Comparison of ENCODE assay signal across 23 cellular contexts in the genomic region with DNA sequence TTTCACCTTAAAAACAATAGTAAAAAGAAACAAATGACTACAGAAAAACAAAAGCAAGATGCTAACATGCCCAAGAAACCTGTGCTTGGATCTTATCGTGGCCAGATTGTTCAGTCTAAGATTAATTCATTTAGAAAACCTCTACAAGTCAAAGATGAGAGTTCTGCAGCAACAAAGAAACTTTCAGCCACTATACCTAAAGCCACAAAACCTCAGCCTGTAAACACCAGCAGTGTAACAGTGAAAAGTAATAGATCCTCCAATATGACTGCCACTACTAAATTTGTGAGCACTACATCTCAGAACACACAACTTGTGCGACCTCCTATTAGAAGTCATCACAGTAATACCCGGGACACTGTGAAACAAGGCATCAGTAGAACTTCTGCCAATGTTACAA. TPM values are rescaled to one million over a fixed set of nuclear protein-coding genes. Genes with fewer than 3 reads are reported as not detected.
A peak's percentile ranks its signal among the peaks of the same experiment; 100 is the strongest.
DNase-seq lines count a peak whose midpoint lies in the region; ATAC-seq and TF ChIP-seq lines count a peak whose summit lies in the region.
"Had no signal": no experiment of that assay in that cellular context is flagged by ENCODE, and none has a peak within 500 bp of the region (broad histone marks: within the 10 kb centered on the region; RNA-seq: fewer than 3 reads in every experiment).

No MANE protein-coding gene starts in this region.

- H3K79me2 ChIP-seq in KMS-11 (ENCODE audit: insufficient read depth, low read depth) = peaks cover 83% of the 10 kb centered on the region

- H3K27ac Mint-ChIP-seq in CD4-positive, alpha-beta memory T cell = peak overlapping the region in 6 of 7 donors; percentile 15 to 75 (median 52)
- H3K27ac Mint-ChIP-seq in activated T-helper 17 cell treated with anti-CD3 and anti-CD28 coated beads, Interleukin-2, amount 50 U/mL, for 72 hours = peak overlapping the region; percentile 28
- H3K27ac Mint-ChIP-seq: natural killer cell; stimulated activated naive CD8-positive, alpha-beta T cell treated with anti-CD3 and anti-CD28 coated beads, Interleukin-15, Interleukin-2, amounts not matched to agents 100 ng/mL and 50 ng/mL, for 24 hours; WTC11 had no signal

- H3K9ac ChIP-seq in BLaER1 = no peak overlapping the region
- H3K9ac ChIP-seq in KMS-11 = no peak overlapping the region

- peak overlapping the region in 3 of 8 donors; percentile 7 to 48 (median 35) for H3K4me3 Mint-ChIP-seq in CD4-positive, alpha-beta memory T cell
- peak overlapping the region; percentile 31 for H3K4me3 Mint-ChIP-seq in activated T-helper 17 cell treated with anti-CD3 and anti-CD28 coated beads, Interleukin-2, amount 50 U/mL, for 72 hours
- H3K4me3 Mint-ChIP-seq: natural killer cell; stimulated activated naive CD8-positive, alpha-beta T cell treated with anti-CD3 and anti-CD28 coated beads, Interleukin-15, Interleukin-2, amounts not matched to agents 100 ng/mL and 50 ng/mL, for 24 hours; WTC11 had no signal

- H3K36me3 Mint-ChIP-seq in CD4-positive, alpha-beta memory T cell = peaks cover 39 to 40% of the 10 kb centered on the region in 2 donors
- H3K36me3 Mint-ChIP-seq in activated T-helper 17 cell treated with anti-CD3 and anti-CD28 coated beads, Interleukin-2, amount 50 U/mL, for 72 hours (ENCODE audit: low read depth) = peaks cover 96% of the 10 kb centered on the region
- H3K36me3 Mint-ChIP-seq: natural killer cell had no signal

- POLR2A ChIA-PET in CD4-positive, alpha-beta memory T cell (lab: Charles Lee; ENCODE audit: partially characterized antibody) = interaction anchor here (0.8 kb wide), 1 partner anchor 10 kb away, joined by 3 read pairs; no protein-coding TSS in a partner anchor

- no peaks in the 10 kb centered on the region for H3K27me3 Mint-ChIP-seq in CD4-positive, alpha-beta memory T cell
- H3K27me3 Mint-ChIP-seq in activated T-helper 17 cell treated with anti-CD3 and anti-CD28 coated beads, Interleukin-2, amount 50 U/mL, for 72 hours = no peaks in the 10 kb centered on the region
- H3K27me3 Mint-ChIP-seq: stimulated activated naive CD8-positive, alpha-beta T cell treated with anti-CD3 and anti-CD28 coated beads, Interleukin-15, Interleukin-2, amounts not matched to agents 100 ng/mL and 50 ng/mL, for 24 hours had no signal

- H3K4me1 Mint-ChIP-seq in CD4-positive, alpha-beta memory T cell = peaks cover 24 to 40% (median 26%) of the 10 kb centered on the region in 4 donors
- H3K4me1 Mint-ChIP-seq in activated T-helper 17 cell treated with anti-CD3 and anti-CD28 coated beads, Interleukin-2, amount 50 U/mL, for 72 hours = peaks cover 17% of the 10 kb centered on the region

- no peak for TF ChIP-seq CTCF in KMS-11 (conservative IDR thresholded peaks at IDR 0.05; ENCODE audit: low read depth, low read length)

- CTCF ChIA-PET in CD4-positive, alpha-beta memory T cell (lab: Charles Lee; ENCODE audit: partially characterized antibody) = interaction anchor here (2.1 kb wide), 1 partner anchor 11 kb away, joined by 11 read pairs; a partner anchor contains a TSS

- no peaks in the 10 kb centered on the region for H3K9me3 Mint-ChIP-seq in CD4-positive, alpha-beta memory T cell
- H3K9me3 Mint-ChIP-seq in activated T-helper 17 cell treated with anti-CD3 and anti-CD28 coated beads, Interleukin-2, amount 50 U/mL, for 72 hours = no peaks in the 10 kb centered on the region
- H3K9me3 Mint-ChIP-seq: natural killer cell; stimulated activated naive CD8-positive, alpha-beta T cell treated with anti-CD3 and anti-CD28 coated beads, Interleukin-15, Interleukin-2, amounts not matched to agents 100 ng/mL and 50 ng/mL, for 24 hours; WTC11 had no signal

- intact Hi-C loops in CD4-positive, alpha-beta memory T cell (cut with micrococcal nuclease) = no loop called here

- H2AFZ ChIP-seq in KMS-11 (ENCODE audit: low read depth) = no peak overlapping the region

- ATAC-seq in activated T-helper 17 cell treated with anti-CD3 and anti-CD28 coated beads, Interleukin-2, amount 50 U/mL, for 72 hours (replicated peaks) = peak; percentile 74
- ATAC-seq in HG03280 (IDR thresholded peaks at IDR 0.05; ENCODE audit: unreplicated experiment) = no peak
- ATAC-seq in GM19023 (IDR thresholded peaks at IDR 0.05; ENCODE audit: unreplicated experiment) = no peak
- ATAC-seq: gastrocnemius medialis, natural killer cell, WTC11 had no signal

- H3K4me2 ChIP-seq in BLaER1 (peak overlapping the region; percentile 46), KMS-11 (peak overlapping the region; percentile 57)

- H3K27me3 ChIP-seq in BLaER1 = no peaks in the 10 kb centered on the region
- no peaks in the 10 kb centered on the region for H3K27me3 ChIP-seq in CD4-positive, alpha-beta memory T cell (ENCODE audit: insufficient read depth, low read length)
- H3K27me3 ChIP-seq in KMS-11 (ENCODE audit: insufficient read depth, low read depth) = no peaks in the 10 kb centered on the region
- H3K27me3 ChIP-seq: gastrocnemius medialis, SJCRH30, transverse colon had no signal

- H3K36me3 ChIP-seq in BLaER1 (peaks cover 89% of the 10 kb centered on the region), KMS-11 (ENCODE audit: insufficient read depth) (peaks cover 14% of the 10 kb centered on the region; the same call in 1 of the 2 replicates)
- peaks cover 4% of the 10 kb centered on the region for H3K36me3 ChIP-seq in CD4-positive, alpha-beta memory T cell (ENCODE audit: insufficient read depth, low read length)

- H4K20me1 ChIP-seq in BLaER1 (peaks cover 61% of the 10 kb centered on the region), KMS-11 (ENCODE audit: insufficient read depth) (no peaks in the 10 kb centered on the region)

- H3K4me3 ChIP-seq in BLaER1 = no peak overlapping the region
- no peak overlapping the region for H3K4me3 ChIP-seq in CD4-positive, alpha-beta memory T cell (ENCODE audit: low read length in 2 of 2)
- no peak overlapping the region for H3K4me3 ChIP-seq in KMS-11 (IDR thresholded peaks at IDR 0.05; ENCODE audit: insufficient read depth, low read depth, low read length)
- H3K4me3 ChIP-seq: gastrocnemius medialis, SJCRH30, transverse colon had no signal

- H3K4me1 ChIP-seq in BLaER1 (peaks cover 58% of the 10 kb centered on the region), KMS-11 (ENCODE audit: low read depth, poor library complexity, severe bottlenecking) (peaks cover 69% of the 10 kb centered on the region)
- peaks cover 45% of the 10 kb centered on the region for H3K4me1 ChIP-seq in CD4-positive, alpha-beta memory T cell (ENCODE audit: insufficient read depth, low read length)

- no peak for DNase-seq in CD4-positive, alpha-beta memory T cell
- no peak for DNase-seq in inferior parietal cortex (ENCODE audit: extremely low spot score)
- DNase-seq: activated gamma-delta T cell treated with Interleukin-2 at 50 U/mL for 16 hours; central memory CD4-positive, alpha-beta T cell; DMS 273 treated with DMSO at 0.1 percent for 48 hours; gastrocnemius medialis; GDM1; kidney glomerular epithelial cell; mesendoderm; natural killer cell; NCI-H1417; NCI-H526; OCI-M1; SJCRH30; stimulated activated CD4-positive, alpha-beta T cell treated with anti-CD3 and anti-CD28 coated beads, Interleukin-1b, Interleukin-23, amount 100 ng/mL, for 48 hours; transverse colon had no signal

- H3K27ac ChIP-seq in BLaER1 (no peak overlapping the region), KMS-11 (peak overlapping the region; percentile 19; the same call in 1 of the 2 replicates)
- H3K27ac ChIP-seq in CD4-positive, alpha-beta memory T cell (ENCODE audit: low read depth, low read length) = no peak overlapping the region
- H3K27ac ChIP-seq: gastrocnemius medialis, SJCRH30, transverse colon had no signal

- H3K9me3 ChIP-seq in BLaER1 = no peaks in the 10 kb centered on the region
- no peaks in the 10 kb centered on the region for H3K9me3 ChIP-seq in CD4-positive, alpha-beta memory T cell (ENCODE audit: control insufficient read depth in 1 of 2, low read length in 2 of 2)
- H3K9me3 ChIP-seq: gastrocnemius medialis, SJCRH30, transverse colon had no signal

RNA-seq across cellular contexts. Expression of a gene that starts 6.0 kb away (rescaled TPM):
- total RNA-seq in CD4-positive, alpha-beta memory T cell = 10 to 100 TPM; 16.5 to 18.2 TPM
- 10 to 100 TPM; 13.1 to 17.3 TPM for polyA plus RNA-seq in CD4-positive, alpha-beta memory T cell
- total RNA-seq in activated T-helper 17 cell treated with anti-CD3 and anti-CD28 coated beads, Interleukin-2, amount 50 U/mL, for 72 hours = 10 to 100 TPM; 61.0 to 79.7 TPM

RNA-seq across cellular contexts. Expression of a gene that starts 10.8 kb away (rescaled TPM):
- 10 to 100 TPM; 59.9 to 64.5 TPM for total RNA-seq in CD4-positive, alpha-beta memory T cell
- 10 to 100 TPM; 44.1 to 45.8 TPM for polyA plus RNA-seq in CD4-positive, alpha-beta memory T cell
- 10 to 100 TPM; 24.0 to 37.6 TPM for total RNA-seq in activated T-helper 17 cell treated with anti-CD3 and anti-CD28 coated beads, Interleukin-2, amount 50 U/mL, for 72 hours

RNA-seq across cellular contexts. Expression of a gene that starts 55.3 kb away (rescaled TPM):
- total RNA-seq in CD4-positive, alpha-beta memory T cell = under 1 TPM; 0.50 to 0.87 TPM
- not detected for polyA plus RNA-seq in CD4-positive, alpha-beta memory T cell
- total RNA-seq in activated T-helper 17 cell treated with anti-CD3 and anti-CD28 coated beads, Interleukin-2, amount 50 U/mL, for 72 hours = under 1 TPM; 0.32 to 0.54 TPM
